ENCODE assay signal across 10 cellular contexts in the genomic region with DNA sequence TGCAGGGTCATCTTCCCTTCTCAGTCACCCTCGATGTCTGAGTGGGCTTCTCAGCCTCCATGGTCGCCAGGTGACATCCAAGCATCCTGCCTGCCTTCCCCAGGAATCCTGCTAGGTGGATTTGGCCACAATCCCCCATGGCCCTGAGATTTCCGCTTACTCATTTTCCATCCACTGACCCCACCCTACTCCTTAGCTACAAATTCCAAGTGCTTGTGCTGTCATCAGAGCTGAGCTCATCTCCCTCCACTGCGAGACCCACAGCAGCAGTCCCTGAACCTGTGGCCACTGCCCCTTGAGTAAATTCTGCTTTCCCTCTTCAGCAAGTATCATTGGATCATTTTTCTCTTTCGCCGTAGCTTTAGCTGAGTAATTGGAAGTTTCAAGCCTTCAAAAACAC.
DNase-seq lines count a peak whose midpoint lies in the region; ATAC-seq lines count a peak whose summit lies in the region.
"Had no signal": no experiment of that assay in that cellular context is flagged by ENCODE, and none has a peak within 500 bp of the region (broad histone marks: within the 10 kb centered on the region; RNA-seq: fewer than 3 reads in every experiment).

No MANE protein-coding gene starts in this region.

- peaks cover 24% of the 10 kb centered on the region for H3F3A ChIP-seq in GM23248 (ENCODE audit: insufficient read depth)

- no peaks in the 10 kb centered on the region for H3K36me3 ChIP-seq in GM23248 (ENCODE audit: low read depth)

- no peaks in the 10 kb centered on the region for H3K27me3 ChIP-seq in GM23248 (replicated peaks; ENCODE audit: insufficient read depth)

- in situ Hi-C loops in GM23248 (cut with MboI) = no loop called here

- no peaks in the 10 kb centered on the region for H3K9me3 ChIP-seq in GM23248 (ENCODE audit: low read depth)
- H3K9me3 ChIP-seq: SK-N-SH had no signal

- 50 to 52% methylated on average over 6 of the region's 6 CpGs for WGBS in GM23248 (ENCODE audit: low coverage in 1 of 2, low lambda C conversion rate in 2 of 2, missing lambda C conversion rate in 2 of 2), 2 experiments

- H3K79me2 ChIP-seq in GM23248 (ENCODE audit: insufficient read depth) = no peaks in the 10 kb centered on the region

- peak overlapping the region; percentile 71 for H3K4me2 ChIP-seq in GM23248 (ENCODE audit: unreplicated experiment)
- H3K4me2 ChIP-seq: SK-N-SH had no signal

- H3K4me3 ChIP-seq in GM23248 = 0 out of 2 replicates have a peak overlapping the region, but pooled peaks have one; percentile 57

- peak; percentile 85 for DNase-seq in GM23248
- peak; percentile 10 for DNase-seq in astrocyte of the hippocampus (ENCODE audit: low read depth, low spot score)
- DNase-seq in iris pigment epithelial cell (ENCODE audit: low read depth) = peak; percentile 25
- peak; percentile 47 for DNase-seq in smooth muscle cell of the brain vasculature (ENCODE audit: low read depth, low spot score)
- DNase-seq in activated CD4-positive, alpha-beta T cell treated with anti-CD3 and anti-CD28 coated beads for 1 hour = no peak
- DNase-seq in inferior parietal cortex (ENCODE audit: extremely low spot score) = no peak
- DNase-seq in NCI-H2107 treated with DMSO at 0.1 percent for 48 hours (lab: John Stamatoyannopoulos, UW; ENCODE audit: unreplicated experiment) = no peak
- DNase-seq: activated effector memory CD4-positive, alpha-beta T cell treated with anti-CD3 and anti-CD28 coated beads, Interleukin-2, amount 50 U/mL, for 16 hours; SK-N-SH had no signal

- H3K9me2 ChIP-seq in GM23248 (ENCODE audit: insufficient read depth) = no peaks in the 10 kb centered on the region
- H3K9me2 ChIP-seq: SK-N-SH had no signal

- H2AFZ ChIP-seq in GM23248 = peak overlapping the region; percentile 75

- H4K20me1 ChIP-seq in GM23248 (ENCODE audit: insufficient read depth) = no peaks in the 10 kb centered on the region

- peak overlapping the region; percentile 78 for H3K9ac ChIP-seq in GM23248
- H3K9ac ChIP-seq: SK-N-SH had no signal

- peak overlapping the region; percentile 95 for H3K27ac ChIP-seq in GM23248

- no peak for ATAC-seq in HG03159 (IDR thresholded peaks at IDR 0.05; ENCODE audit: unreplicated experiment)

- peaks cover 28% of the 10 kb centered on the region for H3K4me1 ChIP-seq in GM23248 (ENCODE audit: insufficient read depth)

Comparison
In these comparisons a context has a peak if more than half of its experiments do, and no peak if none do; other contexts are left out.
1. DNase-seq: peak in GM23248 (single experiment), astrocyte of the hippocampus (single experiment), iris pigment epithelial cell (single experiment) and smooth muscle cell of the brain vasculature (single experiment); none in activated CD4-positive, alpha-beta T cell treated with anti-CD3 and anti-CD28 coated beads for 1 hour (single experiment), inferior parietal cortex (single experiment) and NCI-H2107 treated with DMSO at 0.1 percent for 48 hours (single experiment).